Comparison of ENCODE assay signal across 9 cellular contexts in the genomic region with DNA sequence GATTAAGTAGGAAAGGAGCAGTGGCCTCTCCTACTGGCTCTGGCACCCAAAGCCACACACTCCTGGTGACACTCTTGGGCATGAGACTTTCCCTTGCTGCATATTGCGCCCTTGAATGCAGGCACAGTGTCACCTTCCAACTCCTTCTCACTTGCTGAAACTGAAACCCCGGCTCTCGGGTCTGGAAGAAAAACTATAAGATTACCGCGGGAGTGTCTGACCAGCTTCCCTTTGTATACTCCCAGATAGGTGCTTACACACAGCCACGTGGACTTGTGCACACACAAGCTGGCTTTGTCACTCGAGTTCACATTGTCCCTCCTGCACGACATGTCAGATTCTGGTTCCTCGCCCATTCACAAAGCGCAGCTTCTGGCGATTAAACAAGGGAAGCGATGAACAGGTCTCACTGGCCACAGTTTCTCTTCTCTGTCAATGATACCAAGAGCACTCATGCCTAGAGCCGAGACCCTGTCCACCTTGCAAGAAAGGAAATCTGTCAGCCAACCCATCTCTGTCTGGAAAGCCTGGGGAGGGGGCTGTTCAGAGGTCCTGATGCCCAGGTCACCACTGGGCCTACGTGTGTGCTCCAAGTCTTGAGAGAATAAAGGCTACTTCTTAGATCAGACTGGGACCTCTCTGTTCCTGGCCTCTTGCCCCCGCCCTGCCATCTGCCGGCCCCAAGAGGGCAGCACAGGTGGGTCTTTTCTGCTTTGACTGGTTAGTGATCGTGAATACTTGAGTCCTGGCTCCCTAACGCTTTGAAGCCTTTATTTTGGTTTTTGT.
DNase-seq lines count a peak whose midpoint lies in the region; ATAC-seq and TF ChIP-seq lines count a peak whose summit lies in the region.
"Had no signal": no experiment of that assay in that cellular context is flagged by ENCODE, and none has a peak within 500 bp of the region (broad histone marks: within the 10 kb centered on the region; RNA-seq: fewer than 3 reads in every experiment).

No MANE protein-coding gene starts in this region.

- DNase-seq in NCI-H2081 (lab: John Stamatoyannopoulos, UW) (peak; percentile 48 to 52), NCI-H2081 treated with DMSO at 0.1 percent for 48 hours (lab: John Stamatoyannopoulos, UW) (no peak), NCI-H1436 (lab: John Stamatoyannopoulos, UW) (peak; percentile 75), T-helper 1 cell (peak in 3 of 5 donors; percentile 14 to 50 (median 23)), astrocyte of the spinal cord (ENCODE audit: low read depth, low spot score) (peak; percentile 11), left lung (no peak), testis (peak; percentile 54)

- no peak for TF ChIP-seq POLR2A in testis (IDR thresholded peaks at IDR 0.05)

- H3K4me1 ChIP-seq in left lung (no peaks in the 10 kb centered on the region), testis (no peaks in the 10 kb centered on the region)
- H3K4me1 ChIP-seq: BLaER1 had no signal

- in situ Hi-C loops in astrocyte of the spinal cord (cut with HindIII; ENCODE audit: low sequenced_read_pairs): no loop called here

- H3K27me3 ChIP-seq in left lung (peaks cover 12 to 57% of the 10 kb centered on the region in 2 donors), testis (no peaks in the 10 kb centered on the region)
- H3K27me3 ChIP-seq: BLaER1 had no signal

- intact Hi-C loops in left lung (cut with DNase I): no loop called here
- intact Hi-C loops in testis (cut with DNase I; ENCODE audit: low total_unique reads): no loop called here

- TF ChIP-seq CTCF in astrocyte of the spinal cord (IDR thresholded peaks at IDR 0.05; ENCODE audit: low read depth, low read length) (peak; percentile 72), left lung (IDR thresholded peaks at IDR 0.05) (peak; percentile 28 to 55), testis (IDR thresholded peaks at IDR 0.05) (no peak)

- H3K4me3 ChIP-seq in astrocyte of the spinal cord (ENCODE audit: low read depth, low read length) (no peak overlapping the region), left lung (no peak overlapping the region), testis (no peak overlapping the region)
- H3K4me3 ChIP-seq: BLaER1 had no signal

- 61 to 65% methylated on average over 18 of the region's 18 CpGs for WGBS in testis, 2 donors

- ATAC-seq in left lung (peak; percentile 86), HG03521 (IDR thresholded peaks at IDR 0.05; ENCODE audit: unreplicated experiment) (no peak)

- H3K27ac ChIP-seq in left lung (no peak overlapping the region), testis (no peak overlapping the region)
- H3K27ac ChIP-seq: BLaER1 had no signal

- H3K36me3 ChIP-seq in left lung (no peaks in the 10 kb centered on the region), testis (ENCODE audit: low read depth, missing control alignments) (no peaks in the 10 kb centered on the region)
- H3K36me3 ChIP-seq: BLaER1 had no signal

- H3K9me3 ChIP-seq in left lung (no peaks in the 10 kb centered on the region), testis (no peaks in the 10 kb centered on the region)
- H3K9me3 ChIP-seq: BLaER1 had no signal

Comparison
In these comparisons a context has a peak if more than half of its experiments do, and no peak if none do; other contexts are left out.
1. DNase-seq: peak in NCI-H2081 (2 of 2), NCI-H1436 (single experiment), T-helper 1 cell (3 of 5), astrocyte of the spinal cord (single experiment) and testis (single experiment); none in NCI-H2081 treated with DMSO at 0.1 percent for 48 hours (single experiment) and left lung (0 of 2).
2. CTCF ChIP-seq: peak in astrocyte of the spinal cord (single experiment) and left lung (2 of 2); none in testis (0 of 3).